Comparison of ENCODE assay signal across 23 cellular contexts in the genomic region with DNA sequence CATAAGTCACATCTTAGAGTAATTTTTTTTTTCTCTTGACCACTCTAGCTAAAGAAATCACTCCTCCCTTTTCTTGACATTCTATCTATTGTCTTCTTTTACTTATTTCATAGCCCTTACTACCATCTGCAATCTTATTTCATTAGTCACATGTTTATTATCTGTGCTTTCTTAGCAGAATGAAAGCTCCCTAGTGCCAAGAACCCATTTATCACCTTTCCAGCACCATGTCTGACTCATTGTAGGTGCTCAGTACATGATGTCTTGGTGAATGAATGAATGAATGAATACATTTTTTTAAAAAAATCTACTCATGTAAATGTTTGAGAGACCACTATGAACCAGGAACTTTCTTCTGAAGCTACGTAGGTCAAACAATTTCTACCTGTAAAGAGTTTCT.
DNase-seq lines count a peak whose midpoint lies in the region; ATAC-seq and TF ChIP-seq lines count a peak whose summit lies in the region.
"Had no signal": no experiment of that assay in that cellular context is flagged by ENCODE, and none has a peak within 500 bp of the region (broad histone marks: within the 10 kb centered on the region; RNA-seq: fewer than 3 reads in every experiment).

No MANE protein-coding gene starts in this region.

- peak overlapping the region; percentile 11 for H3K27ac Mint-ChIP-seq in MCF 10A (ENCODE audit: low read depth, unreplicated experiment)
- H3K27ac Mint-ChIP-seq: CD4-positive, CD25-positive, alpha-beta regulatory T cell had no signal

- H3K4me3 Mint-ChIP-seq in MCF 10A (ENCODE audit: unreplicated experiment): no peak overlapping the region
- H3K4me3 Mint-ChIP-seq: CD4-positive, CD25-positive, alpha-beta regulatory T cell had no signal

- DNase-seq in MCF 10A (ENCODE audit: unreplicated experiment) (peak; percentile 47), breast epithelium (ENCODE audit: low spot score in 2 of 2) (no peak), astrocyte of the spinal cord (ENCODE audit: low read depth, low spot score) (peak; percentile 6), foreskin keratinocyte (peak; percentile 91 to 96), GM20000 (ENCODE audit: low spot score) (no peak), gastrocnemius medialis (no peak)
- DNase-seq in effector memory CD4-positive, alpha-beta T cell: no peak
- DNase-seq: CD4-positive, CD25-positive, alpha-beta regulatory T cell; H7; IMR-90; KG1; MM.1S; NCI-H1048; NCI-H1694; NCI-H2029 treated with DMSO at 0.1 percent for 48 hours; NCI-H446 treated with DMSO at 0.1 percent for 48 hours; NCI-H526; PC-9; RPMI8226; SHP77 treated with DMSO at 0.1 percent for 48 hours had no signal

- H3K27me3 Mint-ChIP-seq in MCF 10A (ENCODE audit: insufficient read depth, unreplicated experiment): no peaks in the 10 kb centered on the region
- H3K27me3 Mint-ChIP-seq: CD4-positive, CD25-positive, alpha-beta regulatory T cell had no signal

- BruUV-seq in MCF 10A (replicated peaks; lab: Mats Ljungman, UMichigan): no TSS peak

- no peaks in the 10 kb centered on the region for H3K36me3 ChIP-seq in breast epithelium
- H3K36me3 ChIP-seq in effector memory CD4-positive, alpha-beta T cell (ENCODE audit: control insufficient read depth, insufficient read depth, low read length): no peaks in the 10 kb centered on the region
- no peaks in the 10 kb centered on the region for H3K36me3 ChIP-seq in gastrocnemius medialis
- H3K36me3 ChIP-seq: BLaER1 had no signal

- no peaks in the 10 kb centered on the region for H3K36me3 Mint-ChIP-seq in MCF 10A (ENCODE audit: insufficient read depth, unreplicated experiment)
- H3K36me3 Mint-ChIP-seq: CD4-positive, CD25-positive, alpha-beta regulatory T cell had no signal

- no peak overlapping the region for H3K27ac ChIP-seq in breast epithelium
- H3K27ac ChIP-seq in foreskin keratinocyte: peak overlapping the region; percentile 70
- H3K27ac ChIP-seq in effector memory CD4-positive, alpha-beta T cell (ENCODE audit: insufficient read depth, low read length, poor library complexity, severe bottlenecking): no peak overlapping the region
- no peak overlapping the region for H3K27ac ChIP-seq in gastrocnemius medialis
- H3K27ac ChIP-seq: BLaER1, GM23248, PC-9 had no signal

- peaks cover 21% of the 10 kb centered on the region for H3K4me1 Mint-ChIP-seq in MCF 10A (ENCODE audit: insufficient read depth, unreplicated experiment)
- H3K4me1 Mint-ChIP-seq: CD4-positive, CD25-positive, alpha-beta regulatory T cell had no signal

- no peak overlapping the region for H3K4me3 ChIP-seq in breast epithelium
- no peak overlapping the region for H3K4me3 ChIP-seq in astrocyte of the spinal cord (ENCODE audit: low read depth, low read length)
- no peak overlapping the region for H3K4me3 ChIP-seq in effector memory CD4-positive, alpha-beta T cell (ENCODE audit: insufficient read depth, low read depth, low read length, poor library complexity, severe bottlenecking)
- no peak overlapping the region for H3K4me3 ChIP-seq in gastrocnemius medialis
- H3K4me3 ChIP-seq: BLaER1, GM23248, PC-9 had no signal

- CTCF ChIA-PET in MCF 10A (lab: Yijun Ruan, JAX): interaction anchor here (0.7 to 1.2 kb wide), 3 partner anchors 47 to 476 kb away, joined by 3 to 5 read pairs (median 4); no protein-coding TSS in a partner anchor

- H3K9me3 Mint-ChIP-seq in MCF 10A (ENCODE audit: unreplicated experiment): peaks cover 7% of the 10 kb centered on the region

- H3K9me3 ChIP-seq in breast epithelium (no peaks in the 10 kb centered on the region), gastrocnemius medialis (no peaks in the 10 kb centered on the region)
- no peaks in the 10 kb centered on the region for H3K9me3 ChIP-seq in effector memory CD4-positive, alpha-beta T cell (ENCODE audit: control insufficient read depth, low read length)
- H3K9me3 ChIP-seq: BLaER1 had no signal

- intact Hi-C loops in MCF 10A (cut with micrococcal nuclease): no loop called here
- intact Hi-C loops in breast epithelium (cut with DNase I; ENCODE audit: low total_unique reads): no loop called here
- intact Hi-C loops in gastrocnemius medialis (cut with DNase I; ENCODE audit: low total_unique reads): no loop called here

- peak; percentile 77 for ATAC-seq in foreskin keratinocyte
- no peak for ATAC-seq in GM21825 (IDR thresholded peaks at IDR 0.05; ENCODE audit: unreplicated experiment)
- no peak for ATAC-seq in gastrocnemius medialis

- H3K27me3 ChIP-seq in breast epithelium (peaks cover 0 to 3% of the 10 kb centered on the region in 2 donors), foreskin keratinocyte (no peaks in the 10 kb centered on the region), gastrocnemius medialis (no peaks in the 10 kb centered on the region)
- no peaks in the 10 kb centered on the region for H3K27me3 ChIP-seq in effector memory CD4-positive, alpha-beta T cell (replicated peaks; ENCODE audit: control insufficient read depth, insufficient read depth, low read length, poor library complexity, severe bottlenecking)
- H3K27me3 ChIP-seq: BLaER1 had no signal

- in situ Hi-C loops in astrocyte of the spinal cord (cut with HindIII; ENCODE audit: low sequenced_read_pairs) (no loop called here), gastrocnemius medialis (cut with MboI; ENCODE audit: low sequenced_read_pairs in 4 of 4) (no loop called here)

- POLR2A ChIA-PET in MCF 10A (lab: Yijun Ruan, JAX): no interaction called here

- TF ChIP-seq CTCF in MCF 10A (IDR thresholded peaks at IDR 0.05; ENCODE audit: unreplicated experiment): no peak
- no peak for TF ChIP-seq CTCF in breast epithelium (IDR thresholded peaks at IDR 0.05)
- TF ChIP-seq CTCF in astrocyte of the spinal cord (IDR thresholded peaks at IDR 0.05; ENCODE audit: low read depth, low read length): no peak
- no peak for TF ChIP-seq CTCF in foreskin keratinocyte (conservative IDR thresholded peaks at IDR 0.05)
- no peak for TF ChIP-seq CTCF in GM20000 (IDR thresholded peaks at IDR 0.05; ENCODE audit: extremely low read depth, missing control alignments)
- no peak for TF ChIP-seq CTCF in gastrocnemius medialis (IDR thresholded peaks at IDR 0.05 in 4 of 5, conservative IDR thresholded peaks at IDR 0.05 in 1 of 5)

- no peak for TF ChIP-seq POLR2A in breast epithelium (IDR thresholded peaks at IDR 0.05)
- no peak for TF ChIP-seq POLR2A in gastrocnemius medialis (IDR thresholded peaks at IDR 0.05)

- H3K4me1 ChIP-seq in breast epithelium (no peaks in the 10 kb centered on the region), foreskin keratinocyte (peaks cover 24% of the 10 kb centered on the region), gastrocnemius medialis (no peaks in the 10 kb centered on the region)
- no peaks in the 10 kb centered on the region for H3K4me1 ChIP-seq in effector memory CD4-positive, alpha-beta T cell (ENCODE audit: control insufficient read depth, insufficient read depth, low read length, poor library complexity, severe bottlenecking)
- H3K4me1 ChIP-seq: BLaER1 had no signal

Comparison
In these comparisons a context has a peak if more than half of its experiments do, and no peak if none do; other contexts are left out.
1. DNase-seq: peak in MCF 10A (single experiment), astrocyte of the spinal cord (single experiment) and foreskin keratinocyte (2 of 2); none in breast epithelium (0 of 2), effector memory CD4-positive, alpha-beta T cell (0 of 3), GM20000 (single experiment) and gastrocnemius medialis (0 of 2).